Comparison of ENCODE assay signal across 8 cellular contexts in genomic region chr3:32143849-32144757, GRCh38. TPM values are rescaled to one million over a fixed set of nuclear protein-coding genes. Genes with fewer than 3 reads are reported as not detected.
DNase-seq lines count a peak whose midpoint lies in the region; ATAC-seq, FAIRE-seq and TF ChIP-seq lines count a peak whose summit lies in the region.

No MANE protein-coding gene starts in this region.

- CTCF ChIA-PET in T-cell (lab: Charles Lee), result interaction anchor here (0.6 to 2.5 kb wide), 13 partner anchors 8 to 382 kb away, joined by 3 to 33 read pairs (median 5); no protein-coding TSS in a partner anchor

- H3K27ac Mint-ChIP-seq in T-cell (no peak overlapping the region), brain (peak overlapping the region in 4 of 5 experiments; percentile 18 to 78 (median 56))

- POLR2A ChIA-PET in T-cell (lab: Charles Lee), result no interaction called here

- in situ Hi-C loops in G401 (cut with HindIII; ENCODE audit: low sequenced_read_pairs), result no loop called here

- H3K9me3 Mint-ChIP-seq in T-cell (no peaks in the 10 kb centered on the region), brain (no peaks in the 10 kb centered on the region)

- H3K36me3 Mint-ChIP-seq in T-cell, result peaks cover 43% of the 10 kb centered on the region
- peaks cover 34% of the 10 kb centered on the region for H3K36me3 Mint-ChIP-seq in brain

- ATAC-seq in T-cell (replicated peaks in 1 of 4), result peak; percentile 52 to 66 (median 61)
- no peak for ATAC-seq in HG03565 (IDR thresholded peaks at IDR 0.05; ENCODE audit: unreplicated experiment)

- H3K27me3 Mint-ChIP-seq in T-cell, result no peaks in the 10 kb centered on the region
- H3K27me3 Mint-ChIP-seq in brain, result peaks cover 3% of the 10 kb centered on the region

- DNase-seq in G401 (ENCODE audit: low spot score), result peak; percentile 70
- DNase-seq in H54 (ENCODE audit: insufficient read length, low spot score), result peak; percentile 68
- DNase-seq in NCI-H128 (lab: John Stamatoyannopoulos, UW; ENCODE audit: unreplicated experiment), result peak; percentile 39
- peak in 27 of 34 experiments; percentile 7 to 54 (median 29) for DNase-seq in T-cell
- DNase-seq in iPS-NIHi7 (ENCODE audit: extremely low spot score), result peak; percentile 80
- DNase-seq in stimulated activated CD4-positive, alpha-beta T cell treated with anti-CD3 and anti-CD28 coated beads, Interleukin-1b, Interleukin-23, amount 100 ng/mL, for 48 hours, result peak; percentile 29

- TF ChIP-seq POLR2A in H54 (IDR thresholded peaks at IDR 0.05; ENCODE audit: low read depth, low read length), result no peak

- peak; percentile 83 for FAIRE-seq in H54 (lab: Jason Lieb, UNC)

- H3K4me1 Mint-ChIP-seq in T-cell (peaks cover 0 to 6% (median 3%) of the 10 kb centered on the region in 3 donors), brain (peaks cover 23% of the 10 kb centered on the region)

- peak; percentile 76 to 84 for TF ChIP-seq CTCF in brain (conservative IDR thresholded peaks at IDR 0.05)

- H3K4me3 Mint-ChIP-seq in T-cell (no peak overlapping the region), brain (no peak overlapping the region)

RNA-seq across cellular contexts. Expression of gene GPD1L, which starts 37.7 kb away (rescaled TPM):
- total RNA-seq in G401 (2014; rRNA removed; shearing (Covaris generic)), result 12.9 and 18.9 TPM in 2 replicates
- 10 to 100 TPM; 20.2 to 26.6 (median 21.1) TPM for total RNA-seq in T-cell
- 13.7 TPM for polyA plus RNA-seq in brain (ENCODE audit: insufficient read depth, low read depth, low replicate concordance)

Comparison
In these comparisons a context has a peak if more than half of its experiments do, and no peak if none do; other contexts are left out.
1. DNase-seq: peak in every context shown above with its lines; median percentile 80 in iPS-NIHi7; 70 in G401; 68 in H54; 39 in NCI-H128; 29 in T-cell; 29 in stimulated activated CD4-positive, alpha-beta T cell treated with anti-CD3 and anti-CD28 coated beads, Interleukin-1b, Interleukin-23, amount 100 ng/mL, for 48 hours.
2. H3K27ac Mint-ChIP-seq: peak in brain (4 of 5); none in T-cell (0 of 2).